In genomic region chr1:63704443-63704842, GRCh38 we compare ENCODE assay signal across 15 cellular contexts.
DNase-seq lines count a peak whose midpoint lies in the region; ATAC-seq and TF ChIP-seq lines count a peak whose summit lies in the region.
"Had no signal": no experiment of that assay in that cellular context is flagged by ENCODE, and none has a peak within 500 bp of the region (broad histone marks: within the 10 kb centered on the region; RNA-seq: fewer than 3 reads in every experiment).

No MANE protein-coding gene starts in this region.

- no peaks in the 10 kb centered on the region for H4K20me1 ChIP-seq in GM23338 (replicated peaks; ENCODE audit: insufficient read depth)

- H3K4me1 ChIP-seq in GM23338 (ENCODE audit: insufficient read depth) = peaks cover 11% of the 10 kb centered on the region
- H3K4me1 ChIP-seq: thyroid gland had no signal

- DNase-seq in DMS79 treated with DMSO at 0.1 percent for 48 hours (lab: John Stamatoyannopoulos, UW) (peak; percentile 21), DMS79 (lab: John Stamatoyannopoulos, UW) (no peak), kidney epithelial cell (ENCODE audit: low read depth) (peak; percentile 56), type B pancreatic cell (ENCODE audit: extremely low spot score, unreplicated experiment) (no peak), HK-2 (ENCODE audit: unreplicated experiment) (no peak), GM23338 (ENCODE audit: low spot score) (no peak)
- DNase-seq: activated B cell treated with CpG ODN at 0.5 μM for 24 hours; activated naive CD4-positive, alpha-beta T cell; brain microvascular endothelial cell; effector memory CD8-positive, alpha-beta T cell; thyroid gland had no signal

- no peaks in the 10 kb centered on the region for H3K79me2 ChIP-seq in GM23338 (replicated peaks; ENCODE audit: insufficient read depth)

- peaks cover 11% of the 10 kb centered on the region; the same call in 1 of the 2 replicates for H3K9me2 ChIP-seq in GM23338 (ENCODE audit: insufficient read depth)

- no peak for ATAC-seq in GM23338
- ATAC-seq in activated T-helper 17 cell treated with anti-CD3 and anti-CD28 coated beads, Interleukin-2, amount 50 U/mL, for 72 hours (replicated peaks) = no peak
- ATAC-seq: effector memory CD8-positive, alpha-beta T cell; gastroesophageal sphincter had no signal

- H3K4me3 Mint-ChIP-seq in brain = no peak overlapping the region
- H3K4me3 Mint-ChIP-seq in type B pancreatic cell = no peak overlapping the region
- H3K4me3 Mint-ChIP-seq in GM23338 = no peak overlapping the region
- H3K4me3 Mint-ChIP-seq in activated T-helper 17 cell treated with anti-CD3 and anti-CD28 coated beads, Interleukin-2, amount 50 U/mL, for 72 hours = no peak overlapping the region
- H3K4me3 Mint-ChIP-seq: activated B cell treated with CpG ODN at 0.5 μM for 24 hours; effector memory CD8-positive, alpha-beta T cell had no signal

- H3K27me3 Mint-ChIP-seq in brain (no peaks in the 10 kb centered on the region), type B pancreatic cell (peaks cover 23% of the 10 kb centered on the region), GM23338 (ENCODE audit: insufficient read depth, low read depth, poor library complexity) (peaks cover 5% of the 10 kb centered on the region)
- peaks cover 32% of the 10 kb centered on the region for H3K27me3 Mint-ChIP-seq in activated T-helper 17 cell treated with anti-CD3 and anti-CD28 coated beads, Interleukin-2, amount 50 U/mL, for 72 hours

- no peak overlapping the region for H3K27ac ChIP-seq in GM23338 (ENCODE audit: low read depth)
- H3K27ac ChIP-seq: 22Rv1, brain microvascular endothelial cell, thyroid gland had no signal

- H3K4me1 Mint-ChIP-seq in brain (peaks cover 24% of the 10 kb centered on the region), type B pancreatic cell (ENCODE audit: unreplicated experiment) (peaks cover 19% of the 10 kb centered on the region), GM23338 (peaks cover 18% of the 10 kb centered on the region)
- H3K4me1 Mint-ChIP-seq in activated T-helper 17 cell treated with anti-CD3 and anti-CD28 coated beads, Interleukin-2, amount 50 U/mL, for 72 hours = no peaks in the 10 kb centered on the region

- no peak overlapping the region for H3K4me2 ChIP-seq in GM23338

- H2AFZ ChIP-seq in GM23338 = no peak overlapping the region

- no peak for TF ChIP-seq CTCF in brain (conservative IDR thresholded peaks at IDR 0.05)
- TF ChIP-seq CTCF in kidney epithelial cell (IDR thresholded peaks at IDR 0.05; ENCODE audit: insufficient read depth, low read length, poor library complexity, severe bottlenecking) = no peak
- TF ChIP-seq CTCF in type B pancreatic cell (conservative IDR thresholded peaks at IDR 0.05) = no peak
- no peak for TF ChIP-seq CTCF in GM23338 (conservative IDR thresholded peaks at IDR 0.05; ENCODE audit: low read depth in 2 of 2)

- H3F3A ChIP-seq in GM23338 (replicated peaks; ENCODE audit: low read depth) = no peaks in the 10 kb centered on the region

- H3K27me3 ChIP-seq in kidney epithelial cell (ENCODE audit: control insufficient read depth, insufficient read depth, low read length) (no peaks in the 10 kb centered on the region), GM23338 (ENCODE audit: insufficient read depth) (no peaks in the 10 kb centered on the region)
- H3K27me3 ChIP-seq: brain microvascular endothelial cell, gastroesophageal sphincter, thyroid gland had no signal

- H3K9me3 Mint-ChIP-seq in brain (peaks cover 0 to 4% (median 0%) of the 10 kb centered on the region in 5 experiments), type B pancreatic cell (peaks cover 6% of the 10 kb centered on the region), GM23338 (no peaks in the 10 kb centered on the region)
- no peaks in the 10 kb centered on the region for H3K9me3 Mint-ChIP-seq in activated T-helper 17 cell treated with anti-CD3 and anti-CD28 coated beads, Interleukin-2, amount 50 U/mL, for 72 hours
- H3K9me3 Mint-ChIP-seq: activated B cell treated with CpG ODN at 0.5 μM for 24 hours; effector memory CD8-positive, alpha-beta T cell had no signal

- H3K4me3 ChIP-seq in kidney epithelial cell (ENCODE audit: low read depth, low read length) (no peak overlapping the region), GM23338 (no peak overlapping the region)
- H3K4me3 ChIP-seq: gastroesophageal sphincter, thyroid gland had no signal

- no peaks in the 10 kb centered on the region for H3K36me3 Mint-ChIP-seq in brain
- H3K36me3 Mint-ChIP-seq in type B pancreatic cell = no peaks in the 10 kb centered on the region
- H3K36me3 Mint-ChIP-seq in GM23338 (ENCODE audit: low read depth) = no peaks in the 10 kb centered on the region; the same call in 2 of the 3 replicates
- H3K36me3 Mint-ChIP-seq in activated T-helper 17 cell treated with anti-CD3 and anti-CD28 coated beads, Interleukin-2, amount 50 U/mL, for 72 hours (ENCODE audit: low read depth) = no peaks in the 10 kb centered on the region

- H3K36me3 ChIP-seq in kidney epithelial cell (ENCODE audit: control insufficient read depth, insufficient read depth, low read length) (no peaks in the 10 kb centered on the region), GM23338 (ENCODE audit: insufficient read depth) (no peaks in the 10 kb centered on the region)
- H3K36me3 ChIP-seq: brain microvascular endothelial cell, gastroesophageal sphincter, thyroid gland had no signal

- peak overlapping the region in 3 of 5 experiments; percentile 46 to 80 (median 73) for H3K27ac Mint-ChIP-seq in brain
- H3K27ac Mint-ChIP-seq in type B pancreatic cell = peak overlapping the region; percentile 15
- no peak overlapping the region for H3K27ac Mint-ChIP-seq in GM23338
- no peak overlapping the region for H3K27ac Mint-ChIP-seq in activated T-helper 17 cell treated with anti-CD3 and anti-CD28 coated beads, Interleukin-2, amount 50 U/mL, for 72 hours
- H3K27ac Mint-ChIP-seq: activated B cell treated with CpG ODN at 0.5 μM for 24 hours; effector memory CD8-positive, alpha-beta T cell had no signal

TF ChIP-seq in GM23338, 12 proteins besides CTCF, POLR2A, EP300 and RAD21:
- TF ChIP-seq STAT1 (IDR thresholded peaks at IDR 0.05; ENCODE audit: unreplicated experiment) = no peak
- TF ChIP-seq ETS1 (IDR thresholded peaks at IDR 0.05) = no peak
- no peak for TF ChIP-seq CREB1 (CRISPR knock-in tag; IDR thresholded peaks at IDR 0.05; ENCODE audit: low read depth)
TF ChIP-seq in GM23338: peak in this region for 0.

Comparison
In these comparisons a context has a peak if more than half of its experiments do, and no peak if none do; other contexts are left out.
1. DNase-seq: peak in DMS79 treated with DMSO at 0.1 percent for 48 hours (single experiment) and kidney epithelial cell (single experiment); none in DMS79 (single experiment), type B pancreatic cell (single experiment), HK-2 (single experiment) and GM23338 (single experiment).
2. H3K27ac Mint-ChIP-seq: peak in brain (3 of 5) and type B pancreatic cell (single experiment); none in GM23338 (single experiment) and activated T-helper 17 cell treated with anti-CD3 and anti-CD28 coated beads, Interleukin-2, amount 50 U/mL, for 72 hours (single experiment).